ENCODE assay signal across 1 cellular context in the genomic region with DNA sequence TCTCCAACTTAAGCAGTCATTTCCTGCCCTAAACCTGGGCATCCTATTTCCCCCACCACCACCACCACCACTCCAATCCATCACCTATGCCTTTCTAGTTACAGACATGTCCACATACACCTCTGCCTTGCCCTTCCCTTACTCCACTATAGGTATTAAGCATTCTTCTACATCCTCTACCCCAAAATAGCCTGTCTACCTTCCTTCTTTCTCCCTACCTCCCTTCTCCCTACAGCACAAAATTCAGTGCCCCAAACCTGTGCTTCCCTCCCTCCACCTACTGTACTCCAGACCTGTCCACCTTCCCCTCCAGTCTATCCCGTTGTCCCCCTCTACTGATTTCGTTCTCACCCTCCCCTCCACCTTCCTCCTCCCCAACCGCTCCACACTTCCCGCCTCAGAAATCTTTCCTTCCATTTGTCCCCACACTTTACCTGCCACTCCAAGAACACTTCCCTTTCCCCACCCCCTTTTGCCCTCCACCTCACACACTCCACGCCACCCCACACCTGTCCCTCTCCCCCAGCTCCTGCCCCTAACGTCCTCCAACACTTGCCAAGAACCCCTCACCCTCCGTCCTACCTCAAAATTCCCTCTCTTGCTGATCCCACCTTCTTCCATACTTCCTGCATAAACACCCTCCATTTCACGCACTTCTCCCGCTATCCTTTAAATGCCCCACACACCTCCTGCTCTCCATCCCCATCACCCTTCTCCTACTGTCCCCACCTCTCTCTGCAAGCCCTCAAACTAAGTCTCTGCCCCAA.
A peak's percentile ranks its signal among the peaks of the same experiment; 100 is the strongest.
TF ChIP-seq lines count a peak whose summit lies in the region.

No MANE protein-coding gene starts in this region.

TF ChIP-seq in HepG2, 621 proteins besides CTCF, POLR2A, EP300 and RAD21:
- peak; percentile 18 for TF ChIP-seq PCBP2 (optimal IDR thresholded peaks at IDR 0.05; ENCODE audit: low read depth, low read length, poor library complexity, severe bottlenecking)
- TF ChIP-seq POGZ (CRISPR knock-in tag; IDR thresholded peaks at IDR 0.05) = no peak
- 0 out of 2 replicates have a peak, but pooled peaks have one; percentile 5 for TF ChIP-seq FOXP1 (IDR thresholded peaks at IDR 0.05)
- no peak for TF ChIP-seq FOXP1 (CRISPR knock-in tag; IDR thresholded peaks at IDR 0.05)
- TF ChIP-seq ZFX (CRISPR knock-in tag; IDR thresholded peaks at IDR 0.05; ENCODE audit: low read depth) = no peak
- TF ChIP-seq NAIF1 (CRISPR knock-in tag; IDR thresholded peaks at IDR 0.05; ENCODE audit: borderline replicate concordance) = peak; percentile 12; the same call in 1 of the 2 replicates
- TF ChIP-seq HDAC1 (CRISPR knock-in tag; IDR thresholded peaks at IDR 0.05) = no peak
- no peak for TF ChIP-seq ZNF577 (CRISPR knock-in tag; IDR thresholded peaks at IDR 0.05; ENCODE audit: borderline replicate concordance, low read depth)
- TF ChIP-seq, protein P1, sequence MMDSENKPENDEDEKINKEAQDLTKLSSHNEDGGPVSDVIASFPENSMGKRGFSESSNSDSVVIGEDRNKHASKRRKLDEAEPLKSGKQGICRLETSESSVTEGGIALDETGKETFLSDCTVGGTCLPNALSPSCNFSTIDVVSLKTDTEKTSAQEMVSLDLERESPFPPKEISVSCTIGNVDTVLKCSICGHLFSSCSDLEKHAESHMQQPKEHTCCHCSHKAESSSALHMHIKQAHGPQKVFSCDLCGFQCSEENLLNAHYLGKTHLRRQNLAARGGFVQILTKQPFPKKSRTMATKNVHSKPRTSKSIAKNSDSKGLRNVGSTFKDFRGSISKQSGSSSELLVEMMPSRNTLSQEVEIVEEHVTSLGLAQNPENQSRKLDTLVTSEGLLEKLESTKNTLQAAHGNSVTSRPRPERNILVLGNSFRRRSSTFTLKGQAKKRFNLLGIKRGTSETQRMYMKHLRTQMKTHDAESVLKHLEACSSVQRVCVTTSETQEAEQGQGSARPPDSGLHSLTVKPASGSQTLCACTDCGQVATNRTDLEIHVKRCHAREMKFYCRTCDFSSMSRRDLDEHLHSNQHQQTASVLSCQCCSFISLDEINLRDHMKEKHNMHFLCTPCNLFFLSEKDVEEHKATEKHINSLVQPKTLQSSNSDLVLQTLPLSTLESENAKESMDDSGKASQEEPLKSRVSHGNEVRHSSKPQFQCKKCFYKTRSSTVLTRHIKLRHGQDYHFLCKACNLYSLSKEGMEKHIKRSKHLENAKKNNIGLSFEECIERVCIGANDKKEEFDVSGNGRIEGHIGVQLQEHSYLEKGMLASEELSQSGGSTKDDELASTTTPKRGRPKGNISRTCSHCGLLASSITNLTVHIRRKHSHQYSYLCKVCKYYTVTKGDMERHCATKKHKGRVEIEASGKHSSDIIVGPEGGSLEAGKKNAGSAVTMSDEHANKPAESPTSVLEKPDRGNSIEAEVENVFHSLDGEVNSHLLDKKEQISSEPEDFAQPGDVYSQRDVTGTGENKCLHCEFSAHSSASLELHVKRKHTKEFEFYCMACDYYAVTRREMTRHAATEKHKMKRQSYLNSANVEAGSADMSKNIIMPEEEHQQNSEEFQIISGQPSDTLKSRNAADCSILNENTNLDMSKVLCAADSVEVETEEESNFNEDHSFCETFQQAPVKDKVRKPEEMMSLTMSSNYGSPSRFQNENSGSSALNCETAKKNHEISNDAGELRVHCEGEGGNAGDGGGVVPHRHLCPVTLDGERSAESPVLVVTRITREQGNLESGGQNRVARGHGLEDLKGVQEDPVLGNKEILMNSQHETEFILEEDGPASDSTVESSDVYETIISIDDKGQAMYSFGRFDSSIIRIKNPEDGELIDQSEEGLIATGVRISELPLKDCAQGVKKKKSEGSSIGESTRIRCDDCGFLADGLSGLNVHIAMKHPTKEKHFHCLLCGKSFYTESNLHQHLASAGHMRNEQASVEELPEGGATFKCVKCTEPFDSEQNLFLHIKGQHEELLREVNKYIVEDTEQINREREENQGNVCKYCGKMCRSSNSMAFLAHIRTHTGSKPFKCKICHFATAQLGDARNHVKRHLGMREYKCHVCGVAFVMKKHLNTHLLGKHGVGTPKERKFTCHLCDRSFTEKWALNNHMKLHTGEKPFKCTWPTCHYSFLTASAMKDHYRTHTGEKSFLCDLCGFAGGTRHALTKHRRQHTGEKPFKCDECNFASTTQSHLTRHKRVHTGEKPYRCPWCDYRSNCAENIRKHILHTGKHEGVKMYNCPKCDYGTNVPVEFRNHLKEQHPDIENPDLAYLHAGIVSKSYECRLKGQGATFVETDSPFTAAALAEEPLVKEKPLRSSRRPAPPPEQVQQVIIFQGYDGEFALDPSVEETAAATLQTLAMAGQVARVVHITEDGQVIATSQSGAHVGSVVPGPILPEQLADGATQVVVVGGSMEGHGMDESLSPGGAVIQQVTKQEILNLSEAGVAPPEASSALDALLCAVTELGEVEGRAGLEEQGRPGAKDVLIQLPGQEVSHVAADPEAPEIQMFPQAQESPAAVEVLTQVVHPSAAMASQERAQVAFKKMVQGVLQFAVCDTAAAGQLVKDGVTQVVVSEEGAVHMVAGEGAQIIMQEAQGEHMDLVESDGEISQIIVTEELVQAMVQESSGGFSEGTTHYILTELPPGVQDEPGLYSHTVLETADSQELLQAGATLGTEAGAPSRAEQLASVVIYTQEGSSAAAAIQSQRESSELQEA (CRISPR knock-in tag; IDR thresholded peaks at IDR 0.05; ENCODE audit: not compliant biosample characterization) = no peak
- TF ChIP-seq KDM5A (IDR thresholded peaks at IDR 0.05; ENCODE audit: borderline replicate concordance, low read length) = no peak
- TF ChIP-seq ZSCAN21 (CRISPR knock-in tag; IDR thresholded peaks at IDR 0.05; ENCODE audit: borderline replicate concordance) = no peak
- no peak for TF ChIP-seq ZMYM4 (CRISPR knock-in tag; IDR thresholded peaks at IDR 0.05)
- TF ChIP-seq, protein P2, sequence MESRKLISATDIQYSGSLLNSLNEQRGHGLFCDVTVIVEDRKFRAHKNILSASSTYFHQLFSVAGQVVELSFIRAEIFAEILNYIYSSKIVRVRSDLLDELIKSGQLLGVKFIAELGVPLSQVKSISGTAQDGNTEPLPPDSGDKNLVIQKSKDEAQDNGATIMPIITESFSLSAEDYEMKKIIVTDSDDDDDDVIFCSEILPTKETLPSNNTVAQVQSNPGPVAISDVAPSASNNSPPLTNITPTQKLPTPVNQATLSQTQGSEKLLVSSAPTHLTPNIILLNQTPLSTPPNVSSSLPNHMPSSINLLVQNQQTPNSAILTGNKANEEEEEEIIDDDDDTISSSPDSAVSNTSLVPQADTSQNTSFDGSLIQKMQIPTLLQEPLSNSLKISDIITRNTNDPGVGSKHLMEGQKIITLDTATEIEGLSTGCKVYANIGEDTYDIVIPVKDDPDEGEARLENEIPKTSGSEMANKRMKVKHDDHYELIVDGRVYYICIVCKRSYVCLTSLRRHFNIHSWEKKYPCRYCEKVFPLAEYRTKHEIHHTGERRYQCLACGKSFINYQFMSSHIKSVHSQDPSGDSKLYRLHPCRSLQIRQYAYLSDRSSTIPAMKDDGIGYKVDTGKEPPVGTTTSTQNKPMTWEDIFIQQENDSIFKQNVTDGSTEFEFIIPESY (CRISPR knock-in tag; IDR thresholded peaks at IDR 0.05) = peak; percentile 44
